In genomic region chr17:66260265-66260664, GRCh38 we compare ENCODE assay signal across 17 cellular contexts. TPM values are rescaled to one million over a fixed set of nuclear protein-coding genes. Genes with fewer than 3 reads are reported as not detected.
DNase-seq lines count a peak whose midpoint lies in the region; ATAC-seq and TF ChIP-seq lines count a peak whose summit lies in the region.
"Had no signal": no experiment of that assay in that cellular context is flagged by ENCODE, and none has a peak within 500 bp of the region (broad histone marks: within the 10 kb centered on the region; RNA-seq: fewer than 3 reads in every experiment).

No MANE protein-coding gene starts in this region.

- H3F3A ChIP-seq in neural progenitor cell (ENCODE audit: low read depth) = peaks cover 10% of the 10 kb centered on the region

- no peak overlapping the region for H3K9ac ChIP-seq in neural progenitor cell

- no peak for ATAC-seq in HG03045 (IDR thresholded peaks at IDR 0.05; ENCODE audit: unreplicated experiment)

- peaks cover 20% of the 10 kb centered on the region for H3K4me1 Mint-ChIP-seq in neural progenitor cell
- H3K4me1 Mint-ChIP-seq in activated naive CD4-positive, alpha-beta T cell treated with anti-CD3 and anti-CD28 coated beads for 36 hours (ENCODE audit: low read depth) = peaks cover 30% of the 10 kb centered on the region

- no peak overlapping the region for H3K4me3 Mint-ChIP-seq in neural progenitor cell
- no peak overlapping the region for H3K4me3 Mint-ChIP-seq in activated naive CD4-positive, alpha-beta T cell treated with anti-CD3 and anti-CD28 coated beads for 36 hours
- H3K4me3 Mint-ChIP-seq: CD4-positive, alpha-beta memory T cell had no signal

- H3K4me1 ChIP-seq in HEK293 (ENCODE audit: control insufficient read depth, insufficient read depth, low read length) = no peaks in the 10 kb centered on the region
- H3K4me1 ChIP-seq in neural progenitor cell = peaks cover 11% of the 10 kb centered on the region

- H3K79me2 ChIP-seq in neural progenitor cell (ENCODE audit: low read depth) = no peaks in the 10 kb centered on the region

- intact Hi-C loops in activated naive CD4-positive, alpha-beta T cell treated with anti-CD3 and anti-CD28 coated beads for 36 hours (cut with micrococcal nuclease) = no loop called here

- POLR2A ChIA-PET in HEK293 (lab: Yijun Ruan, JAX) = no interaction called here

- no peaks in the 10 kb centered on the region for H4K20me1 ChIP-seq in neural progenitor cell (ENCODE audit: low read depth)

- TF ChIP-seq CTCF in HEK293 (tag by site-specific recombination; IDR thresholded peaks at IDR 0.05) (no peak), neural progenitor cell (IDR thresholded peaks at IDR 0.05) (no peak)

- H3K27me3 ChIP-seq in neural progenitor cell = no peaks in the 10 kb centered on the region

- H3K36me3 ChIP-seq in HEK293 (ENCODE audit: control insufficient read depth in 2 of 2, insufficient read depth in 1 of 2, low read length in 2 of 2) = no peaks in the 10 kb centered on the region
- H3K36me3 ChIP-seq in neural progenitor cell = no peaks in the 10 kb centered on the region

- H3K4me3 ChIP-seq in HEK293 (ENCODE audit: low read depth, low read length) = no peak overlapping the region
- no peak overlapping the region for H3K4me3 ChIP-seq in neural progenitor cell
- H3K4me3 ChIP-seq: A549 had no signal

- H3K27ac ChIP-seq in HEK293 (ENCODE audit: extremely low read depth, low read depth, low read length) (no peak overlapping the region), neural progenitor cell (no peak overlapping the region)

- H2AFZ ChIP-seq in neural progenitor cell (replicated peaks) = no peak overlapping the region

- H3K9me3 ChIP-seq in HEK293 (ENCODE audit: control insufficient read depth, insufficient read depth, low read depth, low read length) = no peaks in the 10 kb centered on the region
- H3K9me3 ChIP-seq in neural progenitor cell (ENCODE audit: low read depth) = no peaks in the 10 kb centered on the region
- H3K9me3 ChIP-seq: A549 had no signal

- peak overlapping the region; percentile 46 for H3K4me2 ChIP-seq in neural progenitor cell
- H3K4me2 ChIP-seq: A549 had no signal

- no peak overlapping the region for H3K27ac Mint-ChIP-seq in neural progenitor cell
- H3K27ac Mint-ChIP-seq in activated naive CD4-positive, alpha-beta T cell treated with anti-CD3 and anti-CD28 coated beads for 36 hours = no peak overlapping the region
- H3K27ac Mint-ChIP-seq: CD4-positive, alpha-beta memory T cell had no signal

- peaks cover 9% of the 10 kb centered on the region for H3K9me3 Mint-ChIP-seq in neural progenitor cell
- peaks cover 9% of the 10 kb centered on the region for H3K9me3 Mint-ChIP-seq in activated naive CD4-positive, alpha-beta T cell treated with anti-CD3 and anti-CD28 coated beads for 36 hours

- no peaks in the 10 kb centered on the region for H3K36me3 Mint-ChIP-seq in neural progenitor cell
- no peaks in the 10 kb centered on the region for H3K36me3 Mint-ChIP-seq in activated naive CD4-positive, alpha-beta T cell treated with anti-CD3 and anti-CD28 coated beads for 36 hours (ENCODE audit: low read depth)
- H3K36me3 Mint-ChIP-seq: CD4-positive, alpha-beta memory T cell had no signal

- H3K27me3 Mint-ChIP-seq in neural progenitor cell (ENCODE audit: insufficient read depth, low read depth) = peaks cover 2% of the 10 kb centered on the region
- H3K27me3 Mint-ChIP-seq in activated naive CD4-positive, alpha-beta T cell treated with anti-CD3 and anti-CD28 coated beads for 36 hours (ENCODE audit: low read depth) = no peaks in the 10 kb centered on the region
- H3K27me3 Mint-ChIP-seq: CD4-positive, alpha-beta memory T cell had no signal

- CTCF ChIA-PET in HEK293 (lab: Yijun Ruan, JAX) = interaction anchor here (1.5 kb wide), 1 partner anchor 307 kb away, joined by 3 read pairs; no protein-coding TSS in a partner anchor
- CTCF ChIA-PET in activated naive CD4-positive, alpha-beta T cell treated with anti-CD3 and anti-CD28 coated beads for 36 hours (lab: Charles Lee) = interaction anchor here (1.2 kb wide), 1 partner anchor 162 kb away, joined by 5 read pairs; no protein-coding TSS in a partner anchor

- DNase-seq in NCI-H2227 (lab: John Stamatoyannopoulos, UW; ENCODE audit: unreplicated experiment) (peak; percentile 5), NCI-H2227 treated with DMSO at 0.1 percent for 48 hours (lab: John Stamatoyannopoulos, UW) (no peak), neural progenitor cell (ENCODE audit: low spot score) (peak; percentile 57), DMS53 treated with DMSO at 0.1 percent for 48 hours (lab: John Stamatoyannopoulos, UW; ENCODE audit: unreplicated experiment) (no peak)
- no peak for DNase-seq in activated naive CD4-positive, alpha-beta T cell treated with anti-CD3 and anti-CD28 coated beads for 36 hours
- DNase-seq: 8988T; C1 segment of cervical spinal cord; Calu3; CD4-positive, alpha-beta memory T cell; COR-L47; DMS53; DND-41; GOT3; HCEC 1CT had no signal

TF ChIP-seq in HEK293, 187 proteins besides CTCF, POLR2A, EP300 and RAD21:
- no peak for TF ChIP-seq SETDB1 (IDR thresholded peaks at IDR 0.05; ENCODE audit: insufficient read length, low read length)
- no peak for TF ChIP-seq HOXD13 (CRISPR knock-in tag; IDR thresholded peaks at IDR 0.05; ENCODE audit: borderline replicate concordance)
- no peak for TF ChIP-seq PBX3 (CRISPR knock-in tag; IDR thresholded peaks at IDR 0.05)
- no peak for TF ChIP-seq OSR2 (tag by site-specific recombination; IDR thresholded peaks at IDR 0.05)
- no peak for TF ChIP-seq SALL2 (tag by site-specific recombination; IDR thresholded peaks at IDR 0.05; ENCODE audit: borderline replicate concordance)
- no peak for TF ChIP-seq ZSCAN5A (tag by site-specific recombination; IDR thresholded peaks at IDR 0.05)
- TF ChIP-seq ZNF639 (tag by site-specific recombination; IDR thresholded peaks at IDR 0.05) = no peak
- TF ChIP-seq ZNF362 (tag by site-specific recombination; IDR thresholded peaks at IDR 0.05) = peak; percentile 63; the same call in 1 of the 2 replicates

RNA-seq across cellular contexts. Expression of gene APOH, which starts 31.1 kb away (rescaled TPM):
- not detected in 2 replicates for total RNA-seq in neural progenitor cell (ENCODE audit: low replicate concordance)
- total RNA-seq in activated naive CD4-positive, alpha-beta T cell treated with anti-CD3 and anti-CD28 coated beads for 36 hours = not detected
- total RNA-seq: Calu3; CD4-positive, alpha-beta memory T cell had no signal

RNA-seq across cellular contexts. Expression of gene PRKCA, which starts 42.1 kb away (rescaled TPM):
- total RNA-seq in neural progenitor cell (ENCODE audit: low replicate concordance) = 1.7 and 2.1 TPM in 2 replicates
- total RNA-seq in activated naive CD4-positive, alpha-beta T cell treated with anti-CD3 and anti-CD28 coated beads for 36 hours = 10 to 100 TPM; 78.4 to 79.7 TPM

Comparison
In these comparisons a context has a peak if more than half of its experiments do, and no peak if none do; other contexts are left out.
1. DNase-seq: peak in NCI-H2227 (single experiment) and neural progenitor cell (single experiment); none in NCI-H2227 treated with DMSO at 0.1 percent for 48 hours (single experiment), activated naive CD4-positive, alpha-beta T cell treated with anti-CD3 and anti-CD28 coated beads for 36 hours (single experiment) and DMS53 treated with DMSO at 0.1 percent for 48 hours (single experiment).
2. RNA of gene PRKCA, which starts 42.1 kb away (total RNA-seq): 78.4 to 79.7 TPM in activated naive CD4-positive, alpha-beta T cell treated with anti-CD3 and anti-CD28 coated beads for 36 hours; 1.7 to 2.1 TPM in neural progenitor cell; every median in the first group is over 10 times any median in the second.